8 cellular contexts compared by ENCODE assay signal in the genomic region with DNA sequence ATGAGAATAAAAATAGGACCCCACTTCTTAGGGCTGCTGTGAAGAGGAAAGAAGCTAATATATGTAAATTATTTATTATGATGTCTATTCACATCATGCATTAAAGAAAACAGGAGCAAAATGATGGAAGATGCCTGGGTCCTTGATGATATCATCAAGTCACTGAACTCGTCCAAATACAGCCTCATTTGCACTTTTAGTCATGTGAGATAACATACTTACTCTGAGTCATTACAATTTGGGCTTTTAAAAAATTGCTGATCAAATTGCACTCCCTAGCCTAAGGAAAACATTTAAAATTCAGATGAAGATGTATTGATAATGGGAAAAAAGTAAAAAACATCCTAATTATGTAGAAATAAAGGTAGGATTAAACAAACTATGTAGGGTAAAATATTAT.
"Had no signal": no experiment of that assay in that cellular context is flagged by ENCODE, and none has a peak within 500 bp of the region (broad histone marks: within the 10 kb centered on the region; RNA-seq: fewer than 3 reads in every experiment).

No MANE protein-coding gene starts in this region.

- ATAC-seq: GM12878 had no signal

- FAIRE-seq: G401.6, GM12878, GM12891, GM12892, GM18507, GM19239 had no signal

- DNase-seq: GDM1, GF-D8 had no signal

- H3K4me3 ChIP-seq: GM12878 had no signal
